8 cellular contexts compared by ENCODE assay signal in genomic region chrX:110318664-110318968, GRCh38. TPM values are rescaled to one million over a fixed set of nuclear protein-coding genes. Genes with fewer than 3 reads are reported as not detected.
DNase-seq lines count a peak whose midpoint lies in the region; ATAC-seq and TF ChIP-seq lines count a peak whose summit lies in the region.

No MANE protein-coding gene starts in this region.

- H3K27me3 ChIP-seq in heart right ventricle = peaks cover 0 to 50% (median 0%) of the 10 kb centered on the region in 7 donors
- no peaks in the 10 kb centered on the region for H3K27me3 ChIP-seq in Karpas-422 (ENCODE audit: low read length)
- no peaks in the 10 kb centered on the region for H3K27me3 ChIP-seq in mammary epithelial cell (ENCODE audit: insufficient read depth, low read length)
- no peaks in the 10 kb centered on the region for H3K27me3 ChIP-seq in muscle layer of colon (ENCODE audit: control insufficient read depth in 1 of 2, insufficient read depth in 2 of 2, low read length in 2 of 2)

- ATAC-seq in heart right ventricle (no peak), Right ventricle myocardium inferior (no peak), HG03521 (IDR thresholded peaks at IDR 0.05; ENCODE audit: unreplicated experiment) (no peak)

- dilution Hi-C loops in mammary epithelial cell (cut with HindIII; ENCODE audit: low sequenced_read_pairs) = no loop called here

- H3K36me3 ChIP-seq in heart right ventricle = no peaks in the 10 kb centered on the region
- H3K36me3 ChIP-seq in Karpas-422 (ENCODE audit: insufficient read depth, low read length) = no peaks in the 10 kb centered on the region
- no peaks in the 10 kb centered on the region for H3K36me3 ChIP-seq in mammary epithelial cell (ENCODE audit: insufficient read depth, low read length)
- no peaks in the 10 kb centered on the region for H3K36me3 ChIP-seq in muscle layer of colon (ENCODE audit: insufficient read depth, low read length)

- CTCF ChIA-PET in mammary epithelial cell (lab: Charles Lee; ENCODE audit: low non-redundant PET) = no interaction called here

- no peaks in the 10 kb centered on the region for H3K9me2 ChIP-seq in Karpas-422 (replicated peaks; ENCODE audit: insufficient read depth, low read length)

- H3K27ac ChIP-seq in heart right ventricle (peak overlapping the region in 4 of 10 donors; percentile 41 to 89 (median 82)), Karpas-422 (ENCODE audit: low read length) (no peak overlapping the region), mammary epithelial cell (ENCODE audit: insufficient read depth, low read depth, low read length) (peak overlapping the region; percentile 81), muscle layer of colon (ENCODE audit: low read depth, low read length) (no peak overlapping the region)

- peak overlapping the region; percentile 74 for H3K9ac ChIP-seq in Karpas-422 (ENCODE audit: low read length)
- peak overlapping the region; percentile 78 for H3K9ac ChIP-seq in mammary epithelial cell (ENCODE audit: insufficient read depth, low read length)
- H3K9ac ChIP-seq in muscle layer of colon (ENCODE audit: low read length) = no peak overlapping the region

- intact Hi-C loops in heart right ventricle (cut with DNase I) = loop anchor here in 5 of 10 donors (5.0 to 10.0 kb wide), 4 partner anchors 84 to 156 kb away; no protein-coding TSS in a partner anchor
- intact Hi-C loops in Right ventricle myocardium inferior (cut with DNase I) = loop anchor here (5.0 kb wide), 1 partner anchor 156 kb away; no protein-coding TSS in a partner anchor
- intact Hi-C loops in mammary epithelial cell (cut with micrococcal nuclease) = loop anchor here (2.0 to 5.0 kb wide), 4 partner anchors 76 to 158 kb away; no protein-coding TSS in a partner anchor

- H3K9me3 ChIP-seq in heart right ventricle = no peaks in the 10 kb centered on the region
- no peaks in the 10 kb centered on the region for H3K9me3 ChIP-seq in Karpas-422 (ENCODE audit: low read length)
- H3K9me3 ChIP-seq in mammary epithelial cell (replicated peaks; ENCODE audit: insufficient read depth, low read length) = no peaks in the 10 kb centered on the region
- H3K9me3 ChIP-seq in muscle layer of colon (ENCODE audit: low read length) = no peaks in the 10 kb centered on the region

- H3K4me1 ChIP-seq in heart right ventricle (peaks cover 0 to 18% (median 3%) of the 10 kb centered on the region in 9 donors), Karpas-422 (ENCODE audit: low read length) (peaks cover 23% of the 10 kb centered on the region), mammary epithelial cell (ENCODE audit: insufficient read depth, low read length) (no peaks in the 10 kb centered on the region), muscle layer of colon (ENCODE audit: insufficient read depth, low read length) (no peaks in the 10 kb centered on the region)

- DNase-seq in heart right ventricle = no peak
- DNase-seq in Right ventricle myocardium inferior (ENCODE audit: missing footprints) = no peak
- DNase-seq in Karpas-422 = no peak
- DNase-seq in mammary epithelial cell = no peak
- DNase-seq in NCI-H226 = no peak
- DNase-seq in HCEC 1CT = no peak

- in situ Hi-C loops in mammary epithelial cell (cut with MboI; ENCODE audit: low sequenced_read_pairs in 2 of 2) = no loop called here

- H2AFZ ChIP-seq in Karpas-422 (ENCODE audit: low read length) (peak overlapping the region; percentile 65; the same call in 1 of the 2 replicates), mammary epithelial cell (ENCODE audit: low read depth, low read length) (peak overlapping the region; percentile 79)

- H3K4me3 ChIP-seq in heart right ventricle (peak overlapping the region in 9 of 10 donors; percentile 44 to 91 (median 80)), Karpas-422 (ENCODE audit: low read length) (peak overlapping the region; percentile 62), mammary epithelial cell (replicated peaks in 1 of 3; ENCODE audit: insufficient read depth in 1 of 3, low read depth in 2 of 3, low read length in 3 of 3) (peak overlapping the region; percentile 56 to 62 (median 59)), muscle layer of colon (ENCODE audit: low read depth in 1 of 2, low read length in 2 of 2) (peak overlapping the region; percentile 47 to 61)

- TF ChIP-seq CTCF in heart right ventricle (IDR thresholded peaks at IDR 0.05) (no peak), mammary epithelial cell (conservative IDR thresholded peaks at IDR 0.05 in 1 of 2, IDR thresholded peaks at IDR 0.05 in 1 of 2; ENCODE audit: extremely low read depth in 1 of 2, insufficient read depth in 1 of 2, low read depth in 1 of 2, low read length in 2 of 2) (no peak)

- no TSS peak for BruUV-seq in mammary epithelial cell (replicated peaks; lab: Mats Ljungman, UMichigan)

- peak overlapping the region; percentile 60 for H3K4me2 ChIP-seq in Karpas-422 (ENCODE audit: low read depth, low read length, poor library complexity, severe bottlenecking)
- H3K4me2 ChIP-seq in mammary epithelial cell (ENCODE audit: insufficient read depth, low read depth, low read length) = peak overlapping the region; percentile 64

- H4K20me1 ChIP-seq in Karpas-422 (ENCODE audit: insufficient read depth, low read depth, low read length) (no peaks in the 10 kb centered on the region), mammary epithelial cell (ENCODE audit: insufficient read depth, low read length) (no peaks in the 10 kb centered on the region)

- WGBS in heart right ventricle, 2 donors = 13 to 14% methylated on average over 4 of the region's 4 CpGs
- 23% methylated on average over 4 of the region's 4 CpGs for WGBS in mammary epithelial cell (ENCODE audit: low coverage, missing lambda C conversion rate)

- peaks cover 41% of the 10 kb centered on the region for H3K79me2 ChIP-seq in Karpas-422 (ENCODE audit: low read length)
- peaks cover 42% of the 10 kb centered on the region for H3K79me2 ChIP-seq in mammary epithelial cell (ENCODE audit: insufficient read depth, low read length)

RNA-seq across cellular contexts. Expression of gene AMMECR1, which starts 0.7 kb away (rescaled TPM):
- total RNA-seq in heart right ventricle (1 to 10 TPM in 5 of 10 donors, under 1 TPM in 5; 0.59 to 1.8 (median 1.1) TPM), Right ventricle myocardium inferior (1.1 TPM), mammary epithelial cell (10 to 100 TPM; 21.0 to 22.7 TPM)
- polyA plus RNA-seq in heart right ventricle (1 to 10 TPM in 1 of 2 donors, under 1 TPM in 1; 0.74 to 1.0 TPM), mammary epithelial cell (12.4 TPM)
- total RNA-seq in Karpas-422 (2014; rRNA removed; shearing (Covaris generic); ENCODE audit: low replicate concordance) = 8.5 and 15.1 TPM in 2 replicates
- 23.7 TPM for polyA minus RNA-seq in mammary epithelial cell

RNA-seq across cellular contexts. Expression of gene RTL9, which starts 40.0 kb away (rescaled TPM):
- total RNA-seq in heart right ventricle (1 to 10 TPM in 1 of 10 donors, under 1 TPM in 9; 0.39 to 1.2 (median 0.64) TPM), Right ventricle myocardium inferior (0.38 TPM), mammary epithelial cell (under 1 TPM in 1 of 2 donors, not detected in 1; 0.26 TPM)
- polyA plus RNA-seq in heart right ventricle (under 1 TPM; 0.29 to 0.65 TPM), mammary epithelial cell (0.02 TPM)
- total RNA-seq in Karpas-422 (2014; rRNA removed; shearing (Covaris generic); ENCODE audit: low replicate concordance) = 0.07 TPM in 1 of 2 replicates, not detected in the other
- polyA minus RNA-seq in mammary epithelial cell = not detected
